8 cellular contexts compared by ENCODE assay signal in genomic region chr6:32853541-32854375, GRCh38. TPM values are rescaled to one million over a fixed set of nuclear protein-coding genes. Genes with fewer than 3 reads are reported as not detected.
DNase-seq lines count a peak whose midpoint lies in the region; ATAC-seq and TF ChIP-seq lines count a peak whose summit lies in the region.

TSS of gene PSMB9 (plus strand) at chr6:32854192. CDS start at chr6:32854230, 38 bp downstream.
TSS of gene TAP1 (minus strand) at chr6:32853704. CDS start at chr6:32853636, 68 bp downstream.

- intact Hi-C loops in right lobe of liver (cut with DNase I), result no loop called here

- peaks cover 0 to 19% (median 4%) of the 10 kb centered on the region in 4 donors for H3K4me1 ChIP-seq in right lobe of liver

- H3K27ac ChIP-seq in C4-2B (peak within 1 kb of the TSS; percentile 54), right lobe of liver (peak within 1 kb of the TSS; percentile 97 to 99 (median 98))

- no peaks in the 10 kb centered on the region for H3K27me3 ChIP-seq in right lobe of liver

- H3K9me3 ChIP-seq in right lobe of liver, result no peaks in the 10 kb centered on the region

- peak; percentile 88 for TF ChIP-seq CTCF in C4-2B (conservative IDR thresholded peaks at IDR 0.05)
- peak; percentile 82 to 89 (median 86) for TF ChIP-seq CTCF in right lobe of liver (IDR thresholded peaks at IDR 0.05)

- H3K4me3 ChIP-seq in right lobe of liver, result peak within 1 kb of the TSS; percentile 96 to 99 (median 98)

- H3K36me3 ChIP-seq in right lobe of liver, result peaks cover 5 to 38% (median 12%) of the 10 kb centered on the region in 4 donors

- DNase-seq in GM19238 (ENCODE audit: insufficient read length, low spot score), result peak; percentile 87
- peak; percentile 73 for DNase-seq in NCI-H748 treated with DMSO at 0.1 percent for 48 hours (lab: John Stamatoyannopoulos, UW)
- peak; percentile 96 to 98 for DNase-seq in activated CD4-positive, alpha-beta T cell treated with anti-CD3 and anti-CD28 coated beads, Interleukin-2, amount 50 U/mL, for 48 hours
- DNase-seq in dermis blood vessel endothelial cell, result peak; percentile 96
- DNase-seq in right lobe of liver, result peak; percentile 97
- peak; percentile 97 for DNase-seq in stimulated activated CD4-positive, alpha-beta T cell treated with anti-CD3 and anti-CD28 coated beads, Interleukin-4, amount 100 ng/mL, for 24 hours

- peak; percentile 79 for ATAC-seq in HG03439 (IDR thresholded peaks at IDR 0.05; ENCODE audit: unreplicated experiment)
- peak; percentile 90 to 94 (median 92) for ATAC-seq in right lobe of liver

- 0% methylated on average over 30 of the region's 68 CpGs for WGBS in right lobe of liver (ENCODE audit: insufficient coverage, low coverage, low lambda C conversion rate, missing lambda C conversion rate)

- peak; percentile 92 for TF ChIP-seq POLR2A in right lobe of liver (IDR thresholded peaks at IDR 0.05)

RNA-seq across cellular contexts. Expression of gene PSMB9, which starts in this region (rescaled TPM):
- 29.1 and 68.9 TPM in 2 replicates for total RNA-seq in dermis blood vessel endothelial cell
- 10 to 100 TPM in 5 of 6 experiments, 1 to 10 TPM in 1; 7.1 to 33.2 (median 18.0) TPM for total RNA-seq in right lobe of liver

RNA-seq across cellular contexts. Expression of gene TAP1, which starts in this region (rescaled TPM):
- total RNA-seq in dermis blood vessel endothelial cell (52.9 and 93.4 TPM in 2 replicates), right lobe of liver (10 to 100 TPM in 5 of 6 experiments, 1 to 10 TPM in 1; 7.7 to 24.9 (median 17.8) TPM)

Comparison
In these comparisons a context has a peak if more than half of its experiments do, and no peak if none do; other contexts are left out.
1. Peak in every context shown above with its lines: DNase-seq, ATAC-seq, H3K4me3 ChIP-seq and H3K27ac ChIP-seq.